11 cellular contexts compared by ENCODE assay signal in genomic region chr14:49623387-49623786, GRCh38. TPM values are rescaled to one million over a fixed set of nuclear protein-coding genes. Genes with fewer than 3 reads are reported as not detected.
DNase-seq lines count a peak whose midpoint lies in the region; ATAC-seq, FAIRE-seq and TF ChIP-seq lines count a peak whose summit lies in the region.
"Had no signal": no experiment of that assay in that cellular context is flagged by ENCODE, and none has a peak within 500 bp of the region (broad histone marks: within the 10 kb centered on the region; RNA-seq: fewer than 3 reads in every experiment).

No MANE protein-coding gene starts in this region.

- H3K9me3 ChIP-seq in BE2C = no peaks in the 10 kb centered on the region
- H3K9me3 ChIP-seq in K562 (replicated peaks; ENCODE audit: control insufficient read depth, insufficient read depth, low read depth, low read length) = no peaks in the 10 kb centered on the region

- CTCF ChIA-PET in K562 (lab: Yijun Ruan, JAX; ENCODE audit: low intra/inter-chr PET ratio) = no interaction called here

- FAIRE-seq in K562 (lab: Jason Lieb, UNC) (no peak), GM12891 (lab: Jason Lieb, UNC) (no peak)

- TF ChIP-seq RAD21 in K562 (CRISPR knock-in tag; conservative IDR thresholded peaks at IDR 0.05 in 1 of 2, IDR thresholded peaks at IDR 0.05 in 1 of 2) = no peak

- no peaks in the 10 kb centered on the region for H3K9me3 Mint-ChIP-seq in IgD-negative memory B cell
- no peaks in the 10 kb centered on the region for H3K9me3 Mint-ChIP-seq in mesothelial cell of epicardium

- H3K36me3 ChIP-seq in BE2C (peaks cover 46% of the 10 kb centered on the region), K562 (ENCODE audit: control insufficient read depth, insufficient read depth, low read length) (peaks cover 53% of the 10 kb centered on the region; the same call in 1 of the 3 replicates)

- intact Hi-C loops in K562 (cut with micrococcal nuclease) = loop anchor here (5.0 to 10.0 kb wide), 2 partner anchors 36 to 159 kb away; partner anchors contain the start of gene RPS29

- peak overlapping the region; percentile 52 to 99 (median 81) for H3K4me3 Mint-ChIP-seq in IgD-negative memory B cell
- H3K4me3 Mint-ChIP-seq in mesothelial cell of epicardium = no peak overlapping the region

- TF ChIP-seq POLR2A in K562 (conservative IDR thresholded peaks at IDR 0.05) (no peak), GM12891 (IDR thresholded peaks at IDR 0.05; ENCODE audit: low read depth, low read length) (no peak)

- H3K27ac Mint-ChIP-seq in IgD-negative memory B cell (peak overlapping the region; percentile 78 to 86 (median 85)), mesothelial cell of epicardium (peak overlapping the region; percentile 16)

- peaks cover 6% of the 10 kb centered on the region for H3K36me3 Mint-ChIP-seq in IgD-negative memory B cell
- H3K36me3 Mint-ChIP-seq in mesothelial cell of epicardium = peaks cover 9% of the 10 kb centered on the region

- no peak for TF ChIP-seq CTCF in BE2C (IDR thresholded peaks at IDR 0.05; ENCODE audit: low read depth, low read length)
- no peak for TF ChIP-seq CTCF in K562 (IDR thresholded peaks at IDR 0.05 in 2 of 3, conservative IDR thresholded peaks at IDR 0.05 in 1 of 3; ENCODE audit: insufficient read depth in 2 of 3, low read depth in 1 of 3, low read length in 3 of 3)
- no peak for TF ChIP-seq CTCF in mesothelial cell of epicardium (IDR thresholded peaks at IDR 0.05; ENCODE audit: unreplicated experiment)

- H3K9ac ChIP-seq in K562 (ENCODE audit: insufficient read depth in 1 of 2, low read depth in 2 of 2, low read length in 2 of 2) = peak overlapping the region in 1 of 2 experiments; percentile 97; a peak in 2 of 4 replicates

- no peak for ATAC-seq in K562
- ATAC-seq in HG02884 (IDR thresholded peaks at IDR 0.05; ENCODE audit: unreplicated experiment) = no peak

- peaks cover 7% of the 10 kb centered on the region for H4K20me1 ChIP-seq in K562 (replicated peaks; ENCODE audit: control insufficient read depth, insufficient read depth, low read length)

- BruUV-seq in K562 (replicated peaks; lab: Mats Ljungman, UMichigan) = no TSS peak

- H3K9me1 ChIP-seq in K562 (ENCODE audit: control insufficient read depth, insufficient read depth, low read length) = no peaks in the 10 kb centered on the region

- no peak overlapping the region for H2AFZ ChIP-seq in K562 (ENCODE audit: low read depth, low read length)

- in situ Hi-C loops in K562 (cut with MboI) = no loop called here

- peak overlapping the region; percentile 59; the same call in 2 of the 3 replicates for H3K27ac ChIP-seq in K562 (ENCODE audit: extremely low read depth, low read depth, low read length)

- no peaks in the 10 kb centered on the region for H3K4me1 ChIP-seq in BE2C
- peaks cover 4 to 10% of the 10 kb centered on the region in 2 experiments; a peak in 3 of 5 replicates for H3K4me1 ChIP-seq in K562 (replicated peaks in 1 of 2; ENCODE audit: control insufficient read depth in 2 of 2, insufficient read depth in 2 of 2, low read length in 2 of 2)

- 2% methylated on average over 3 of the region's 3 CpGs for WGBS in K562 (ENCODE audit: insufficient coverage, low coverage, missing lambda C conversion rate)

- POLR2A ChIA-PET in K562 (lab: Yijun Ruan, JAX) = interaction anchor here (0.6 to 5.3 kb wide), 5 partner anchors 8 to 229 kb away, joined by 3 to 36 read pairs (median 5); partner anchors contain the start of genes DNAAF2 and NEMF

- peak overlapping the region; percentile 57 for H3K4me2 ChIP-seq in K562 (ENCODE audit: insufficient read depth, low read length)

- DNase-seq in BE2C (no peak), K562 (ENCODE audit: extremely low read depth in 1 of 4, low spot score in 3 of 4) (no peak), mesothelial cell of epicardium (ENCODE audit: low spot score in 2 of 2, unreplicated experiment in 2 of 2) (no peak), SIG-M5 treated with dmso at 0.1 percent for 504 hours (lab: John Stamatoyannopoulos, UW; ENCODE audit: unreplicated experiment) (no peak), GM12891 (ENCODE audit: insufficient read length, low spot score) (no peak)
- no peak for DNase-seq in activated CD4-positive, CD25-positive, alpha-beta regulatory T cell treated with anti-CD3 and anti-CD28 coated beads, Interleukin-2, amount 50 U/mL, for 72 hours
- DNase-seq: activated CD4-positive, alpha-beta T cell treated with anti-CD3 and anti-CD28 coated beads for 48 hours; NK-92 treated with Interleukin-12 subunit alpha and Interleukin-12 subunit beta, amount 100 ng/mL, for 24 hours; nucleus accumbens had no signal

- no peaks in the 10 kb centered on the region for H3K27me3 ChIP-seq in BE2C
- no peaks in the 10 kb centered on the region for H3K27me3 ChIP-seq in K562 (ENCODE audit: control insufficient read depth in 2 of 2, insufficient read depth in 2 of 2, low read length in 2 of 2)

- H3K79me2 ChIP-seq in K562 (ENCODE audit: control insufficient read depth, insufficient read depth, low read length) = peaks cover 87% of the 10 kb centered on the region

- no peak for TF ChIP-seq EP300 in K562 (IDR thresholded peaks at IDR 0.05; ENCODE audit: low read length)

- H3K4me3 ChIP-seq in BE2C (ENCODE audit: low read depth, low read length) (peak overlapping the region; percentile 91), K562 (peak overlapping the region; percentile 24)

- H3K4me1 Mint-ChIP-seq in IgD-negative memory B cell (peaks cover 35 to 50% (median 41%) of the 10 kb centered on the region in 3 donors), mesothelial cell of epicardium (peaks cover 30% of the 10 kb centered on the region)

- H3K27me3 Mint-ChIP-seq in IgD-negative memory B cell = no peaks in the 10 kb centered on the region
- no peaks in the 10 kb centered on the region for H3K27me3 Mint-ChIP-seq in mesothelial cell of epicardium (ENCODE audit: low read depth)

RNA-seq across cellular contexts. Expression of gene MGAT2, which starts 2.8 kb away (rescaled TPM):
- 41.2 TPM for polyA plus RNA-seq in BE2C (2012; ENCODE audit: insufficient read depth, insufficient read length, low read depth)
- 31.3 TPM for polyA plus RNA-seq in IgD-negative memory B cell
- total RNA-seq in K562 (2011; cell fraction: chromatin; rRNA removed; ENCODE audit: low replicate concordance) = 18.8 and 20.9 TPM in 2 replicates
- total RNA-seq in K562 (2011; cell fraction: nucleolus; rRNA removed) = 27.7 and 29.3 TPM in 2 replicates
- 23.7 and 24.6 TPM in 2 replicates for total RNA-seq in K562 (2011; cell fraction: nucleoplasm; rRNA removed)
- total RNA-seq in K562 (2014; rRNA removed) = 29.7 and 30.2 TPM in 2 replicates
- total RNA-seq in K562 (2014; rRNA removed; fragmentation: Illumina TruSeq; extraction: Trizol) = 24.9 and 26.9 TPM in 2 replicates
- 30.7 and 31.0 TPM in 2 replicates for total RNA-seq in K562 (2015; rRNA removed; fragmentation: Illumina TruSeq; extraction: Trizol)
- 32.3 and 33.3 TPM in 2 replicates for total RNA-seq in K562 (2021)
- polyA plus RNA-seq in K562 (2011; rRNA removed) = 14.0 and 19.2 TPM in 2 replicates
- polyA plus RNA-seq in K562 (2011; cell fraction: cytosol; rRNA removed) = 12.4 and 16.7 TPM in 2 replicates
- polyA plus RNA-seq in K562 (2011; cell fraction: nucleus; rRNA removed) = 8.5 and 8.7 TPM in 2 replicates
- polyA plus RNA-seq in K562 (2012) = 11.9 and 21.0 TPM in 2 replicates
- polyA plus RNA-seq in K562 (2014; fragmentation: Illumina TruSeq; extraction: Trizol) = 20.4 and 24.4 TPM in 2 replicates
- under 1 TPM in 1 of 2 experiments, not detected in 1; 0.03 TPM for polyA plus RNA-seq in K562 (2014; fragmentation: Nextera tagmentation; extraction: Ambion mirVana)
- polyA plus RNA-seq in K562 (2014; rRNA removed) = 18.8 and 20.9 TPM in 2 replicates
- 23.8 and 24.6 TPM in 2 replicates for polyA minus RNA-seq in K562 (2011; rRNA and poly(A)+ RNA removed)
- polyA minus RNA-seq in K562 (2011; cell fraction: cytosol; rRNA and poly(A)+ RNA removed) = 12.2 and 13.4 TPM in 2 replicates
- polyA minus RNA-seq in K562 (2011; cell fraction: nucleus; rRNA and poly(A)+ RNA removed) = 7.8 and 15.9 TPM in 2 replicates
- total RNA-seq in mesothelial cell of epicardium = 18.7 to 20.3 TPM (median 19.2 TPM) in 3 replicates
- 23.4 TPM for polyA plus RNA-seq in GM12891 (2012; ENCODE audit: low read depth, missing spikeins)

RNA-seq across cellular contexts. Expression of gene RPL36AL, which starts 3.0 kb away (rescaled TPM):
- polyA plus RNA-seq in BE2C (2012; ENCODE audit: insufficient read depth, insufficient read length, low read depth) = 451 TPM
- 504 TPM for polyA plus RNA-seq in IgD-negative memory B cell
- total RNA-seq in K562 (2011; cell fraction: chromatin; rRNA removed; ENCODE audit: low replicate concordance) = 16.2 and 23.7 TPM in 2 replicates
- total RNA-seq in K562 (2011; cell fraction: nucleolus; rRNA removed) = 13.3 and 18.2 TPM in 2 replicates
- total RNA-seq in K562 (2011; cell fraction: nucleoplasm; rRNA removed) = 29.0 and 31.3 TPM in 2 replicates
- total RNA-seq in K562 (2014; rRNA removed) = 270 and 365 TPM in 2 replicates
- total RNA-seq in K562 (2014; rRNA removed; fragmentation: Illumina TruSeq; extraction: Trizol) = 358 and 392 TPM in 2 replicates
- total RNA-seq in K562 (2015; rRNA removed; fragmentation: Illumina TruSeq; extraction: Trizol) = 329 and 335 TPM in 2 replicates
- total RNA-seq in K562 (2021) = 139 and 146 TPM in 2 replicates
- 131 and 189 TPM in 2 replicates for polyA plus RNA-seq in K562 (2011; rRNA removed)
- 41.7 and 104 TPM in 2 replicates for polyA plus RNA-seq in K562 (2011; cell fraction: cytosol; rRNA removed)
- polyA plus RNA-seq in K562 (2011; cell fraction: nucleus; rRNA removed) = 25.6 and 49.4 TPM in 2 replicates
- 211 and 413 TPM in 2 replicates for polyA plus RNA-seq in K562 (2012)
- polyA plus RNA-seq in K562 (2014; fragmentation: Illumina TruSeq; extraction: Trizol) = 360 and 378 TPM in 2 replicates
- polyA plus RNA-seq in K562 (2014; fragmentation: Nextera tagmentation; extraction: Ambion mirVana) = 100 to 1,000 TPM; 625 to 674 TPM
- polyA plus RNA-seq in K562 (2014; rRNA removed) = 354 and 366 TPM in 2 replicates
- 220 and 225 TPM in 2 replicates for polyA minus RNA-seq in K562 (2011; rRNA and poly(A)+ RNA removed)
- 38.2 and 45.7 TPM in 2 replicates for polyA minus RNA-seq in K562 (2011; cell fraction: cytosol; rRNA and poly(A)+ RNA removed)
- 7.0 and 20.1 TPM in 2 replicates for polyA minus RNA-seq in K562 (2011; cell fraction: nucleus; rRNA and poly(A)+ RNA removed)
- 148 to 149 TPM (median 149 TPM) in 3 replicates for total RNA-seq in mesothelial cell of epicardium
- polyA plus RNA-seq in GM12891 (2012; ENCODE audit: low read depth, missing spikeins) = 690 TPM

RNA-seq across cellular contexts. Expression of gene DNAAF2, which starts 11.7 kb away (rescaled TPM):
- polyA plus RNA-seq in BE2C (2012; ENCODE audit: insufficient read depth, insufficient read length, low read depth) = 19.5 TPM
- polyA plus RNA-seq in IgD-negative memory B cell = 33.4 TPM
- 3.6 and 4.2 TPM in 2 replicates for total RNA-seq in K562 (2011; cell fraction: chromatin; rRNA removed; ENCODE audit: low replicate concordance)
- 4.7 and 5.5 TPM in 2 replicates for total RNA-seq in K562 (2011; cell fraction: nucleolus; rRNA removed)
- total RNA-seq in K562 (2011; cell fraction: nucleoplasm; rRNA removed) = 3.3 and 3.6 TPM in 2 replicates
- total RNA-seq in K562 (2014; rRNA removed) = 14.6 and 14.7 TPM in 2 replicates
- total RNA-seq in K562 (2014; rRNA removed; fragmentation: Illumina TruSeq; extraction: Trizol) = 11.1 and 12.5 TPM in 2 replicates
- total RNA-seq in K562 (2015; rRNA removed; fragmentation: Illumina TruSeq; extraction: Trizol) = 10.6 and 11.2 TPM in 2 replicates
- total RNA-seq in K562 (2021) = 11.0 and 11.7 TPM in 2 replicates
- polyA plus RNA-seq in K562 (2011; rRNA removed) = 7.8 and 10.3 TPM in 2 replicates
- polyA plus RNA-seq in K562 (2011; cell fraction: cytosol; rRNA removed) = 3.9 and 6.6 TPM in 2 replicates
- 2.7 and 3.3 TPM in 2 replicates for polyA plus RNA-seq in K562 (2011; cell fraction: nucleus; rRNA removed)
- polyA plus RNA-seq in K562 (2012) = 6.7 and 8.7 TPM in 2 replicates
- 11.2 and 11.4 TPM in 2 replicates for polyA plus RNA-seq in K562 (2014; fragmentation: Illumina TruSeq; extraction: Trizol)
- 1 to 10 TPM; 2.4 to 4.0 TPM for polyA plus RNA-seq in K562 (2014; fragmentation: Nextera tagmentation; extraction: Ambion mirVana)
- 12.0 and 13.9 TPM in 2 replicates for polyA plus RNA-seq in K562 (2014; rRNA removed)
- polyA minus RNA-seq in K562 (2011; rRNA and poly(A)+ RNA removed) = 4.6 and 5.2 TPM in 2 replicates
- 3.2 and 3.5 TPM in 2 replicates for polyA minus RNA-seq in K562 (2011; cell fraction: cytosol; rRNA and poly(A)+ RNA removed)
- polyA minus RNA-seq in K562 (2011; cell fraction: nucleus; rRNA and poly(A)+ RNA removed) = 2.8 and 3.4 TPM in 2 replicates
- 10.8 to 11.8 TPM (median 11.5 TPM) in 3 replicates for total RNA-seq in mesothelial cell of epicardium
- polyA plus RNA-seq in GM12891 (2012; ENCODE audit: low read depth, missing spikeins) = 4.4 TPM

RNA-seq across cellular contexts. Expression of gene LRR1, which starts 24.6 kb away (rescaled TPM):
- 7.3 TPM for polyA plus RNA-seq in BE2C (2012; ENCODE audit: insufficient read depth, insufficient read length, low read depth)
- polyA plus RNA-seq in IgD-negative memory B cell = 10.1 TPM
- total RNA-seq in K562 (2011; cell fraction: chromatin; rRNA removed; ENCODE audit: low replicate concordance) = 19.6 and 52.5 TPM in 2 replicates
- total RNA-seq in K562 (2011; cell fraction: nucleolus; rRNA removed) = 11.5 and 18.7 TPM in 2 replicates
- total RNA-seq in K562 (2011; cell fraction: nucleoplasm; rRNA removed) = 26.2 and 30.9 TPM in 2 replicates
- 34.0 and 34.8 TPM in 2 replicates for total RNA-seq in K562 (2014; rRNA removed)
- total RNA-seq in K562 (2014; rRNA removed; fragmentation: Illumina TruSeq; extraction: Trizol) = 29.0 and 33.9 TPM in 2 replicates
- total RNA-seq in K562 (2015; rRNA removed; fragmentation: Illumina TruSeq; extraction: Trizol) = 33.6 and 36.4 TPM in 2 replicates
- total RNA-seq in K562 (2021) = 30.7 and 35.3 TPM in 2 replicates
- 25.1 and 31.8 TPM in 2 replicates for polyA plus RNA-seq in K562 (2011; rRNA removed)
- 11.3 and 20.1 TPM in 2 replicates for polyA plus RNA-seq in K562 (2011; cell fraction: cytosol; rRNA removed)
- 9.1 and 11.2 TPM in 2 replicates for polyA plus RNA-seq in K562 (2011; cell fraction: nucleus; rRNA removed)
- polyA plus RNA-seq in K562 (2012) = 19.6 and 26.4 TPM in 2 replicates
- polyA plus RNA-seq in K562 (2014; fragmentation: Illumina TruSeq; extraction: Trizol) = 26.5 and 31.8 TPM in 2 replicates
- 10 to 100 TPM; 56.5 to 58.1 TPM for polyA plus RNA-seq in K562 (2014; fragmentation: Nextera tagmentation; extraction: Ambion mirVana)
- polyA plus RNA-seq in K562 (2014; rRNA removed) = 29.3 and 34.7 TPM in 2 replicates
- 21.7 and 23.9 TPM in 2 replicates for polyA minus RNA-seq in K562 (2011; rRNA and poly(A)+ RNA removed)
- 6.6 and 7.9 TPM in 2 replicates for polyA minus RNA-seq in K562 (2011; cell fraction: cytosol; rRNA and poly(A)+ RNA removed)
- 9.6 and 15.3 TPM in 2 replicates for polyA minus RNA-seq in K562 (2011; cell fraction: nucleus; rRNA and poly(A)+ RNA removed)
- total RNA-seq in mesothelial cell of epicardium = 8.8 to 10.9 TPM (median 9.2 TPM) in 3 replicates
- polyA plus RNA-seq in GM12891 (2012; ENCODE audit: low read depth, missing spikeins) = 26.4 TPM

RNA-seq across cellular contexts. Expression of gene RPS29, which starts 37.2 kb away (rescaled TPM):
- 1,973 TPM for polyA plus RNA-seq in BE2C (2012; ENCODE audit: insufficient read depth, insufficient read length, low read depth)
- polyA plus RNA-seq in IgD-negative memory B cell (10,099 TPM), K562 (2011; rRNA removed) (4,700 and 6,302 TPM in 2 replicates), K562 (2014; fragmentation: Illumina TruSeq; extraction: Trizol) (2,124 and 2,563 TPM in 2 replicates), K562 (2014; fragmentation: Nextera tagmentation; extraction: Ambion mirVana) (1,000 to 10,000 TPM; 3,039 to 3,940 TPM), K562 (2014; rRNA removed) (5,012 and 5,352 TPM in 2 replicates)
- 195 and 300 TPM in 2 replicates for total RNA-seq in K562 (2011; cell fraction: chromatin; rRNA removed; ENCODE audit: low replicate concordance)
- 873 and 1,048 TPM in 2 replicates for total RNA-seq in K562 (2011; cell fraction: nucleolus; rRNA removed)
- total RNA-seq in K562 (2011; cell fraction: nucleoplasm; rRNA removed) = 995 and 2,020 TPM in 2 replicates
- total RNA-seq in K562 (2014; rRNA removed) (1,697 and 2,097 TPM in 2 replicates), K562 (2014; rRNA removed; fragmentation: Illumina TruSeq; extraction: Trizol) (2,267 and 2,448 TPM in 2 replicates), K562 (2015; rRNA removed; fragmentation: Illumina TruSeq; extraction: Trizol) (1,631 and 1,703 TPM in 2 replicates), K562 (2021) (1,545 and 1,745 TPM in 2 replicates), mesothelial cell of epicardium (1,338 to 1,394 TPM (median 1,392 TPM) in 3 replicates)
- 14,332 and 23,945 TPM in 2 replicates for polyA plus RNA-seq in K562 (2011; cell fraction: cytosol; rRNA removed)
- polyA plus RNA-seq in K562 (2011; cell fraction: nucleus; rRNA removed) = 1,717 and 2,801 TPM in 2 replicates
- polyA plus RNA-seq in K562 (2012) = 3,166 and 9,985 TPM in 2 replicates
- 729 and 894 TPM in 2 replicates for polyA minus RNA-seq in K562 (2011; rRNA and poly(A)+ RNA removed)
- 383 and 451 TPM in 2 replicates for polyA minus RNA-seq in K562 (2011; cell fraction: cytosol; rRNA and poly(A)+ RNA removed)
- 167 and 339 TPM in 2 replicates for polyA minus RNA-seq in K562 (2011; cell fraction: nucleus; rRNA and poly(A)+ RNA removed)
- polyA plus RNA-seq in GM12891 (2012; ENCODE audit: low read depth, missing spikeins) = 17,495 TPM
